In the genomic region with DNA sequence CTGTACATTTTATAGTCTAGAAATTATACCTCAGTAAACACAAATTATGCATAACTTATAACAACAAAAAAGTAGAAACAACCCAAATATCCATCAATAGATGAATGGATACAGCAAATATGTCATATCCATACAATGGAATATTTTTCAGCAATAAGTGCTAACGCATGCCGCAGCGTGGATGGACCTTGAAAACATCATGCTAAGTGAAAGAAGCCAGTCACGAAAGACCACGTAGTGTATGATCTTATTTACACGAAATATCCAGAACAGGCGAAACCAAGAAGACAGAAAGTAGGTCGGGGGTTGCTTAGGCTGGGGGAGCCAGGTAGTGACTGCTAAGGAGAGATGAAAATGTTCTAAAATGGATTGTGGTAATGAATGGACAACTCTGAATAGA, we compare ENCODE assay signal across 8 cellular contexts.
"Had no signal": no experiment of that assay in that cellular context is flagged by ENCODE, and none has a peak within 500 bp of the region (broad histone marks: within the 10 kb centered on the region; RNA-seq: fewer than 3 reads in every experiment).

No MANE protein-coding gene starts in this region.

- H3K36me3 Mint-ChIP-seq: IgD-negative memory B cell had no signal

- H3K27ac Mint-ChIP-seq: HFFc6, IgD-negative memory B cell had no signal

- H3K27me3 Mint-ChIP-seq: IgD-negative memory B cell had no signal

- ATAC-seq: HCT116, HepG2 had no signal

- H3K4me3 Mint-ChIP-seq: HFFc6, IgD-negative memory B cell had no signal

- H3K4me1 Mint-ChIP-seq: IgD-negative memory B cell had no signal

- DNase-seq: GM23248, GOT3, H7, HFFc6, KBM-7 had no signal
